ENCODE assay signal across 12 cellular contexts in genomic region chr2:66437055-66437454, GRCh38. TPM values are rescaled to one million over a fixed set of nuclear protein-coding genes. Genes with fewer than 3 reads are reported as not detected.
DNase-seq lines count a peak whose midpoint lies in the region; ATAC-seq and TF ChIP-seq lines count a peak whose summit lies in the region.
"Had no signal": no experiment of that assay in that cellular context is flagged by ENCODE, and none has a peak within 500 bp of the region (broad histone marks: within the 10 kb centered on the region; RNA-seq: fewer than 3 reads in every experiment).

No MANE protein-coding gene starts in this region.

- peaks cover 37% of the 10 kb centered on the region for H3K9me3 Mint-ChIP-seq in glutamatergic neuron (ENCODE audit: unreplicated experiment)
- H3K9me3 Mint-ChIP-seq: central memory CD8-positive, alpha-beta T cell; stimulated activated memory B cell treated with anti-CD40 and anti-IgM and Interleukin-4, amounts not matched to agents 10 μg/mL and 1 μg/mL and 100 μg/mL, for 72 hours had no signal

- TF ChIP-seq CTCF in WERI-Rb-1 (IDR thresholded peaks at IDR 0.05; ENCODE audit: low read depth, low read length): no peak
- no peak for TF ChIP-seq CTCF in glutamatergic neuron (IDR thresholded peaks at IDR 0.05; ENCODE audit: partially characterized antibody, unreplicated experiment)
- no peak for TF ChIP-seq CTCF in retinal pigment epithelial cell (conservative IDR thresholded peaks at IDR 0.05; ENCODE audit: low read depth, low read length)

- H3K9me3 ChIP-seq in WERI-Rb-1 (ENCODE audit: severe bottlenecking): no peaks in the 10 kb centered on the region

- H3K27ac Mint-ChIP-seq in glutamatergic neuron (ENCODE audit: unreplicated experiment): no peak overlapping the region
- H3K27ac Mint-ChIP-seq: stimulated activated memory B cell treated with anti-CD40 and anti-IgM and Interleukin-4, amounts not matched to agents 10 μg/mL and 1 μg/mL and 100 μg/mL, for 72 hours had no signal

- no peak for ATAC-seq in GM21723 (IDR thresholded peaks at IDR 0.05; ENCODE audit: unreplicated experiment)
- ATAC-seq in HG03097 (IDR thresholded peaks at IDR 0.05; ENCODE audit: low FRiP score, unreplicated experiment): no peak
- no peak for ATAC-seq in HG02884 (IDR thresholded peaks at IDR 0.05; ENCODE audit: unreplicated experiment)
- ATAC-seq: stimulated activated memory B cell treated with anti-CD40 and anti-IgM and Interleukin-4, amounts not matched to agents 10 μg/mL and 1 μg/mL and 100 μg/mL, for 72 hours had no signal

- peak; percentile 46 for DNase-seq in EH (ENCODE audit: low read depth)
- no peak for DNase-seq in WERI-Rb-1
- DNase-seq in glutamatergic neuron: no peak
- DNase-seq in retinal pigment epithelial cell (ENCODE audit: low read depth): no peak
- DNase-seq in DMS114 treated with DMSO at 0.1 percent for 48 hours (lab: John Stamatoyannopoulos, UW; ENCODE audit: unreplicated experiment): no peak
- DNase-seq: activated CD4-positive, alpha-beta T cell treated with anti-CD3 and anti-CD28 coated beads for 4 hours; NCI-H526 had no signal

- H3K27me3 Mint-ChIP-seq in glutamatergic neuron (ENCODE audit: unreplicated experiment): peaks cover 49% of the 10 kb centered on the region

- no peaks in the 10 kb centered on the region for H3K27me3 ChIP-seq in WERI-Rb-1 (ENCODE audit: insufficient read depth, low read depth, severe bottlenecking)

- H3K36me3 ChIP-seq in WERI-Rb-1: peaks cover 7% of the 10 kb centered on the region

- H3K36me3 Mint-ChIP-seq in glutamatergic neuron (ENCODE audit: unreplicated experiment): peaks cover 7% of the 10 kb centered on the region
- H3K36me3 Mint-ChIP-seq: stimulated activated memory B cell treated with anti-CD40 and anti-IgM and Interleukin-4, amounts not matched to agents 10 μg/mL and 1 μg/mL and 100 μg/mL, for 72 hours had no signal

- peaks cover 16% of the 10 kb centered on the region for H3K4me1 Mint-ChIP-seq in glutamatergic neuron (ENCODE audit: low read depth, unreplicated experiment)

- H3K27ac ChIP-seq in WERI-Rb-1: no peak overlapping the region

- H3K4me3 ChIP-seq in WERI-Rb-1 (ENCODE audit: low read depth, low read length) (peak overlapping the region; percentile 65; the same call in 1 of the 2 replicates), retinal pigment epithelial cell (ENCODE audit: low read length) (peak overlapping the region; percentile 65)

- H3K4me3 Mint-ChIP-seq in glutamatergic neuron (ENCODE audit: unreplicated experiment): peak overlapping the region; percentile 32
- H3K4me3 Mint-ChIP-seq: central memory CD8-positive, alpha-beta T cell; stimulated activated memory B cell treated with anti-CD40 and anti-IgM and Interleukin-4, amounts not matched to agents 10 μg/mL and 1 μg/mL and 100 μg/mL, for 72 hours had no signal

RNA-seq across cellular contexts. Expression of gene MEIS1, which starts 2.1 kb away (rescaled TPM):
- 4.8 TPM for total RNA-seq in glutamatergic neuron (ENCODE audit: unreplicated experiment)
